Comparison of ENCODE assay signal across 18 cellular contexts in genomic region chr16:89292443-89293078, GRCh38.
A peak's percentile ranks its signal among the peaks of the same experiment; 100 is the strongest.
DNase-seq lines count a peak whose midpoint lies in the region; ATAC-seq and TF ChIP-seq lines count a peak whose summit lies in the region.
"Had no signal": no experiment of that assay in that cellular context is flagged by ENCODE, and none has a peak within 500 bp of the region (broad histone marks: within the 10 kb centered on the region; RNA-seq: fewer than 3 reads in every experiment).

No MANE protein-coding gene starts in this region.

- no peak for DNase-seq in activated naive CD8-positive, alpha-beta T cell treated with anti-CD3 and anti-CD28 coated beads for 36 hours
- DNase-seq in activated CD8-positive, alpha-beta T cell treated with anti-CD3 and anti-CD28 coated beads for 36 hours: no peak
- DNase-seq in right cardiac atrium (peak in 2 of 3 donors; percentile 50), NCI-H2196 (lab: John Stamatoyannopoulos, UW; ENCODE audit: unreplicated experiment) (no peak), putamen (ENCODE audit: low spot score) (no peak)
- DNase-seq in stimulated activated effector memory CD8-positive, alpha-beta T cell treated with anti-CD3 and anti-CD28 coated beads, Interleukin-12 subunit alpha, Interleukin-12 subunit beta, amount 100 ng/mL, for 72 hours (ENCODE audit: low spot score in 2 of 2): no peak
- DNase-seq: activated CD8-positive, alpha-beta memory T cell treated with anti-CD3 and anti-CD28 coated beads, Interleukin-2, amount 50 U/mL, for 48 hours; activated naive CD4-positive, alpha-beta T cell treated with Interleukin-2 at 50 U/mL for 16 hours; dorsolateral prefrontal cortex; GM23248; NCI-H1694; NCI-H345; NK-92 treated with Interleukin-12 subunit alpha and Interleukin-12 subunit beta, amount 100 ng/mL, for 24 hours had no signal

- POLR2A ChIA-PET in activated CD8-positive, alpha-beta T cell treated with anti-CD3 and anti-CD28 coated beads for 36 hours (lab: Charles Lee): no interaction called here

- WGBS in right cardiac atrium: 81% methylated on average over 22 of the region's 22 CpGs

- CTCF ChIA-PET in activated CD8-positive, alpha-beta T cell treated with anti-CD3 and anti-CD28 coated beads for 36 hours (lab: Charles Lee): interaction anchor here (1.3 to 1.7 kb wide), 2 partner anchors 11 to 16 kb away, joined by 4 to 5 read pairs; no protein-coding TSS in a partner anchor

- TF ChIP-seq CTCF in activated CD8-positive, alpha-beta T cell treated with anti-CD3 and anti-CD28 coated beads for 36 hours (IDR thresholded peaks at IDR 0.05): no peak

- no peak overlapping the region for H3K4me3 ChIP-seq in right cardiac atrium (ENCODE audit: low read length)
- H3K4me3 ChIP-seq: body of pancreas, dorsolateral prefrontal cortex, GM23248 had no signal

- H3K4me1 ChIP-seq in right cardiac atrium (ENCODE audit: control insufficient read depth, insufficient read depth, low read length): peaks cover 12% of the 10 kb centered on the region

- H3K27ac ChIP-seq in right cardiac atrium (ENCODE audit: low read length): no peak overlapping the region
- H3K27ac ChIP-seq: GM23248 had no signal

- H3K27me3 Mint-ChIP-seq in activated naive CD8-positive, alpha-beta T cell: no peaks in the 10 kb centered on the region
- no peaks in the 10 kb centered on the region for H3K27me3 Mint-ChIP-seq in activated naive CD8-positive, alpha-beta T cell treated with anti-CD3 and anti-CD28 coated beads for 36 hours
- H3K27me3 Mint-ChIP-seq in activated CD8-positive, alpha-beta T cell treated with anti-CD3 and anti-CD28 coated beads for 36 hours: no peaks in the 10 kb centered on the region

- peaks cover 23% of the 10 kb centered on the region for H3K4me1 Mint-ChIP-seq in activated naive CD8-positive, alpha-beta T cell (ENCODE audit: low read depth)
- H3K4me1 Mint-ChIP-seq in activated naive CD8-positive, alpha-beta T cell treated with anti-CD3 and anti-CD28 coated beads for 36 hours: peaks cover 26% of the 10 kb centered on the region
- peaks cover 23% of the 10 kb centered on the region for H3K4me1 Mint-ChIP-seq in activated CD8-positive, alpha-beta T cell treated with anti-CD3 and anti-CD28 coated beads for 36 hours (ENCODE audit: low read depth)
- peaks cover 34% of the 10 kb centered on the region for H3K4me1 Mint-ChIP-seq in stimulated activated effector memory CD8-positive, alpha-beta T cell treated with anti-CD3 and anti-CD28 coated beads, Interleukin-12 subunit alpha, Interleukin-12 subunit beta, amount 100 ng/mL, for 72 hours

- H3K27me3 ChIP-seq in right cardiac atrium (ENCODE audit: control insufficient read depth, insufficient read depth): no peaks in the 10 kb centered on the region
- H3K27me3 ChIP-seq: body of pancreas, dorsolateral prefrontal cortex had no signal

- intact Hi-C loops in activated CD8-positive, alpha-beta T cell treated with anti-CD3 and anti-CD28 coated beads for 36 hours (cut with micrococcal nuclease): no loop called here
- intact Hi-C loops in right cardiac atrium (cut with DNase I): no loop called here

- no peak overlapping the region for H3K4me3 Mint-ChIP-seq in activated naive CD8-positive, alpha-beta T cell
- no peak overlapping the region for H3K4me3 Mint-ChIP-seq in activated naive CD8-positive, alpha-beta T cell treated with anti-CD3 and anti-CD28 coated beads for 36 hours
- no peak overlapping the region for H3K4me3 Mint-ChIP-seq in activated CD8-positive, alpha-beta T cell treated with anti-CD3 and anti-CD28 coated beads for 36 hours
- no peak overlapping the region for H3K4me3 Mint-ChIP-seq in stimulated activated effector memory CD8-positive, alpha-beta T cell treated with anti-CD3 and anti-CD28 coated beads, Interleukin-12 subunit alpha, Interleukin-12 subunit beta, amount 100 ng/mL, for 72 hours
- H3K4me3 Mint-ChIP-seq: CD14-positive monocyte had no signal

- H3K9me3 ChIP-seq in right cardiac atrium (ENCODE audit: control insufficient read depth, low read length): no peaks in the 10 kb centered on the region
- H3K9me3 ChIP-seq: body of pancreas had no signal

- peak overlapping the region; percentile 46 for H3K27ac Mint-ChIP-seq in activated naive CD8-positive, alpha-beta T cell
- H3K27ac Mint-ChIP-seq in activated naive CD8-positive, alpha-beta T cell treated with anti-CD3 and anti-CD28 coated beads for 36 hours: no peak overlapping the region
- peak overlapping the region; percentile 43 for H3K27ac Mint-ChIP-seq in activated CD8-positive, alpha-beta T cell treated with anti-CD3 and anti-CD28 coated beads for 36 hours
- peak overlapping the region; percentile 67 for H3K27ac Mint-ChIP-seq in stimulated activated effector memory CD8-positive, alpha-beta T cell treated with anti-CD3 and anti-CD28 coated beads, Interleukin-12 subunit alpha, Interleukin-12 subunit beta, amount 100 ng/mL, for 72 hours

- H3K9me3 Mint-ChIP-seq in activated naive CD8-positive, alpha-beta T cell (ENCODE audit: low read depth): no peaks in the 10 kb centered on the region
- H3K9me3 Mint-ChIP-seq in activated naive CD8-positive, alpha-beta T cell treated with anti-CD3 and anti-CD28 coated beads for 36 hours: no peaks in the 10 kb centered on the region
- no peaks in the 10 kb centered on the region for H3K9me3 Mint-ChIP-seq in activated CD8-positive, alpha-beta T cell treated with anti-CD3 and anti-CD28 coated beads for 36 hours
- no peaks in the 10 kb centered on the region for H3K9me3 Mint-ChIP-seq in stimulated activated effector memory CD8-positive, alpha-beta T cell treated with anti-CD3 and anti-CD28 coated beads, Interleukin-12 subunit alpha, Interleukin-12 subunit beta, amount 100 ng/mL, for 72 hours
- H3K9me3 Mint-ChIP-seq: CD14-positive monocyte had no signal

- no peak for ATAC-seq in activated CD8-positive, alpha-beta T cell treated with anti-CD3 and anti-CD28 coated beads for 36 hours
- ATAC-seq in right cardiac atrium: no peak
- ATAC-seq in stimulated activated effector memory CD8-positive, alpha-beta T cell treated with anti-CD3 and anti-CD28 coated beads, Interleukin-12 subunit alpha, Interleukin-12 subunit beta, amount 100 ng/mL, for 72 hours: no peak
- ATAC-seq in HG03025 (IDR thresholded peaks at IDR 0.05; ENCODE audit: low FRiP score, unreplicated experiment): no peak
- ATAC-seq: body of pancreas, esophagus mucosa had no signal

- H3K36me3 Mint-ChIP-seq in activated naive CD8-positive, alpha-beta T cell: no peaks in the 10 kb centered on the region
- H3K36me3 Mint-ChIP-seq in activated naive CD8-positive, alpha-beta T cell treated with anti-CD3 and anti-CD28 coated beads for 36 hours: peaks cover 10% of the 10 kb centered on the region
- H3K36me3 Mint-ChIP-seq in activated CD8-positive, alpha-beta T cell treated with anti-CD3 and anti-CD28 coated beads for 36 hours (ENCODE audit: low read depth): peaks cover 17% of the 10 kb centered on the region
- H3K36me3 Mint-ChIP-seq in stimulated activated effector memory CD8-positive, alpha-beta T cell treated with anti-CD3 and anti-CD28 coated beads, Interleukin-12 subunit alpha, Interleukin-12 subunit beta, amount 100 ng/mL, for 72 hours: peaks cover 59% of the 10 kb centered on the region

Comparison
In these comparisons a context has a peak if more than half of its experiments do, and no peak if none do; other contexts are left out.
1. DNase-seq: peak in right cardiac atrium (2 of 3); none in activated naive CD8-positive, alpha-beta T cell treated with anti-CD3 and anti-CD28 coated beads for 36 hours (single experiment), activated CD8-positive, alpha-beta T cell treated with anti-CD3 and anti-CD28 coated beads for 36 hours (single experiment), stimulated activated effector memory CD8-positive, alpha-beta T cell treated with anti-CD3 and anti-CD28 coated beads, Interleukin-12 subunit alpha, Interleukin-12 subunit beta, amount 100 ng/mL, for 72 hours (0 of 2), NCI-H2196 (single experiment) and putamen (single experiment).